1 cellular context compared by ENCODE assay signal in the genomic region with DNA sequence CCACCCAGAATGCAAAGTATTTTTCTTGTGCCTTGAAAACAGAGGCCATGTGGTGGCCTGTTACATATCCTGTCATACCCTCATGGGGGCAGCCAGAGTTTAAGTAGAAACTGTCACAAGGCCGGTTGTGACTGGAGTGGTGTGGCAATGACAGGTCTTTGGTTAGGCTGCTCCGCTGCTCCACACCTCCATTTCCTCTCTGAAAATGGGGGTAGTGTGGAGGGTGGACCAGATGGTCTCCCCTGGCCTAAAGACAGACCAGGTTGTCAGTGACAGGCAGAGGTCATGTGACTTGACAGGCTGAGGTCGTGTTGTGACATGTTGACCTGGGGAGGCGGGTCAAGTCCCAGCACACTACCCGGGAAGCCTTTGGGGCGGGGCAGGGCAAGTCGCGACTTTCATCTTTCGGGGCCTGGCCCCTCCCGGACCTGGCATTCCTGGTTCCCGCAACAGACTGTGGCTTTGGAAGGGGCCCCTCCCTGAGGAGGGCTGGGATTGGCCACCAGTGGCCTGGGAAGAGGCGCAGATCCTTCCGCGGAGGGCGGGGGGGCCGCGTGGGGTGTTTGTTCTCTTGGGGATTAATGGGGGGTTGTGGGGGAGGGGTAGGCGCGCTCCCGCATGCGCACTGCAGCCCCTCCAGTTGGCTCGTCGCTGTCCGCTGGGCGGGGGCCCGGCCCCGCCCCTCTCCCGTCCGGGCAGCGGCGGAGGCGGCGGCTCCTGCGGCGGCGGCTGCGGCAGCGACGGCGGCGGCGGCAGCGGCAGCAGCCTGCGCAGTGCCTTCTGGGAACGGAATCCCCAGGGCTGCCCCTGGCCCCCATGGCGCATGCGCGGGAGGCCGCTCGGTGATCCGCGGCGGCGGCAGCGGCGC.
A peak's percentile ranks its signal among the peaks of the same experiment; 100 is the strongest.
TF ChIP-seq lines count a peak whose summit lies in the region.

A gene with protein sequence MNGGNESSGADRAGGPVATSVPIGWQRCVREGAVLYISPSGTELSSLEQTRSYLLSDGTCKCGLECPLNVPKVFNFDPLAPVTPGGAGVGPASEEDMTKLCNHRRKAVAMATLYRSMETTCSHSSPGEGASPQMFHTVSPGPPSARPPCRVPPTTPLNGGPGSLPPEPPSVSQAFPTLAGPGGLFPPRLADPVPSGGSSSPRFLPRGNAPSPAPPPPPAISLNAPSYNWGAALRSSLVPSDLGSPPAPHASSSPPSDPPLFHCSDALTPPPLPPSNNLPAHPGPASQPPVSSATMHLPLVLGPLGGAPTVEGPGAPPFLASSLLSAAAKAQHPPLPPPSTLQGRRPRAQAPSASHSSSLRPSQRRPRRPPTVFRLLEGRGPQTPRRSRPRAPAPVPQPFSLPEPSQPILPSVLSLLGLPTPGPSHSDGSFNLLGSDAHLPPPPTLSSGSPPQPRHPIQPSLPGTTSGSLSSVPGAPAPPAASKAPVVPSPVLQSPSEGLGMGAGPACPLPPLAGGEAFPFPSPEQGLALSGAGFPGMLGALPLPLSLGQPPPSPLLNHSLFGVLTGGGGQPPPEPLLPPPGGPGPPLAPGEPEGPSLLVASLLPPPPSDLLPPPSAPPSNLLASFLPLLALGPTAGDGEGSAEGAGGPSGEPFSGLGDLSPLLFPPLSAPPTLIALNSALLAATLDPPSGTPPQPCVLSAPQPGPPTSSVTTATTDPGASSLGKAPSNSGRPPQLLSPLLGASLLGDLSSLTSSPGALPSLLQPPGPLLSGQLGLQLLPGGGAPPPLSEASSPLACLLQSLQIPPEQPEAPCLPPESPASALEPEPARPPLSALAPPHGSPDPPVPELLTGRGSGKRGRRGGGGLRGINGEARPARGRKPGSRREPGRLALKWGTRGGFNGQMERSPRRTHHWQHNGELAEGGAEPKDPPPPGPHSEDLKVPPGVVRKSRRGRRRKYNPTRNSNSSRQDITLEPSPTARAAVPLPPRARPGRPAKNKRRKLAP (plus strand): TSS at position 806 of the 868 bp plus-strand sequence. CDS start 1,480 bp downstream, outside the sequence.

TF ChIP-seq in GM12878, 131 proteins besides CTCF, POLR2A, EP300 and RAD21 (continued from another document):
- TF ChIP-seq, protein P1, sequence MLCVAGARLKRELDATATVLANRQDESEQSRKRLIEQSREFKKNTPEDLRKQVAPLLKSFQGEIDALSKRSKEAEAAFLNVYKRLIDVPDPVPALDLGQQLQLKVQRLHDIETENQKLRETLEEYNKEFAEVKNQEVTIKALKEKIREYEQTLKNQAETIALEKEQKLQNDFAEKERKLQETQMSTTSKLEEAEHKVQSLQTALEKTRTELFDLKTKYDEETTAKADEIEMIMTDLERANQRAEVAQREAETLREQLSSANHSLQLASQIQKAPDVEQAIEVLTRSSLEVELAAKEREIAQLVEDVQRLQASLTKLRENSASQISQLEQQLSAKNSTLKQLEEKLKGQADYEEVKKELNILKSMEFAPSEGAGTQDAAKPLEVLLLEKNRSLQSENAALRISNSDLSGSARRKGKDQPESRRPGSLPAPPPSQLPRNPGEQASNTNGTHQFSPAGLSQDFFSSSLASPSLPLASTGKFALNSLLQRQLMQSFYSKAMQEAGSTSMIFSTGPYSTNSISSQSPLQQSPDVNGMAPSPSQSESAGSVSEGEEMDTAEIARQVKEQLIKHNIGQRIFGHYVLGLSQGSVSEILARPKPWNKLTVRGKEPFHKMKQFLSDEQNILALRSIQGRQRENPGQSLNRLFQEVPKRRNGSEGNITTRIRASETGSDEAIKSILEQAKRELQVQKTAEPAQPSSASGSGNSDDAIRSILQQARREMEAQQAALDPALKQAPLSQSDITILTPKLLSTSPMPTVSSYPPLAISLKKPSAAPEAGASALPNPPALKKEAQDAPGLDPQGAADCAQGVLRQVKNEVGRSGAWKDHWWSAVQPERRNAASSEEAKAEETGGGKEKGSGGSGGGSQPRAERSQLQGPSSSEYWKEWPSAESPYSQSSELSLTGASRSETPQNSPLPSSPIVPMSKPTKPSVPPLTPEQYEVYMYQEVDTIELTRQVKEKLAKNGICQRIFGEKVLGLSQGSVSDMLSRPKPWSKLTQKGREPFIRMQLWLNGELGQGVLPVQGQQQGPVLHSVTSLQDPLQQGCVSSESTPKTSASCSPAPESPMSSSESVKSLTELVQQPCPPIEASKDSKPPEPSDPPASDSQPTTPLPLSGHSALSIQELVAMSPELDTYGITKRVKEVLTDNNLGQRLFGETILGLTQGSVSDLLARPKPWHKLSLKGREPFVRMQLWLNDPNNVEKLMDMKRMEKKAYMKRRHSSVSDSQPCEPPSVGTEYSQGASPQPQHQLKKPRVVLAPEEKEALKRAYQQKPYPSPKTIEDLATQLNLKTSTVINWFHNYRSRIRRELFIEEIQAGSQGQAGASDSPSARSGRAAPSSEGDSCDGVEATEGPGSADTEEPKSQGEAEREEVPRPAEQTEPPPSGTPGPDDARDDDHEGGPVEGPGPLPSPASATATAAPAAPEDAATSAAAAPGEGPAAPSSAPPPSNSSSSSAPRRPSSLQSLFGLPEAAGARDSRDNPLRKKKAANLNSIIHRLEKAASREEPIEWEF (IDR thresholded peaks at IDR 0.05; ENCODE audit: insufficient replicate concordance, low read depth, low read length): no peak
- TF ChIP-seq DPF2 (IDR thresholded peaks at IDR 0.05) (peak; percentile 74; the same call in 1 of the 2 replicates), SMC3 (IDR thresholded peaks at IDR 0.05; ENCODE audit: borderline replicate concordance, low read length) (0 out of 2 replicates have a peak, but pooled peaks have one; percentile 11)
